In the genomic region with DNA sequence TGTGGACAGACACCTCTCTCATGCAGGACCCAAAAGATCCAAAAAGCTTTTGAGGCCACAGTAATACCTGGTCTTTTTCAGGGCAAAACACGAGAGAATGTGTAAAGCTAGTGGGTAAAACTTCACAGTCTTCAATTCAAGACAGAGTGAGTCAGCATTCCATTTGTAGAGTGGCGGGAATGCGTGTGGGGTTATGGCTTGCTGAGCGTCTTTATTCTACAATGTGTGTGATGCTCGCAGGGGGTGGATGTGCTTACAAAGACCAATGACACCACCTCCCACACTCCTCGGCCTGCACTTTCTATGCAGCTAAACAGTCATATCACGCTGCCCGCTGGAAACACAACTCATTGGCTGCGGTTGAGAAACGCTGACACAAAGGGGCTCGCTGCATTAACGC, we compare ENCODE assay signal across 13 cellular contexts.
"Had no signal": no experiment of that assay in that cellular context is flagged by ENCODE, and none has a peak within 500 bp of the region (broad histone marks: within the 10 kb centered on the region; RNA-seq: fewer than 3 reads in every experiment).

No MANE protein-coding gene starts in this region.

- H3K9me3 Mint-ChIP-seq: activated naive CD4-positive, alpha-beta T cell treated with anti-CD3 and anti-CD28 coated beads for 36 hours had no signal

- H3K27ac Mint-ChIP-seq: activated CD4-positive, alpha-beta T cell treated with anti-CD3 and anti-CD28 coated beads, Interleukin-2, amount 10 ng/mL, durations not matched to agents 24 days and 14 days; activated naive CD4-positive, alpha-beta T cell treated with anti-CD3 and anti-CD28 coated beads for 36 hours; brain had no signal

- H3K27ac ChIP-seq: foreskin keratinocyte, left lung, neutrophil, tibial artery, vagina, VCaP had no signal

- H3K4me1 ChIP-seq: foreskin keratinocyte, left lung, tibial artery, vagina had no signal

- H3K36me3 ChIP-seq: left lung, neutrophil, tibial artery, vagina had no signal

- ATAC-seq: foreskin keratinocyte, left lung had no signal

- H3K9me3 ChIP-seq: left lung, neutrophil, tibial artery, vagina had no signal

- H3K4me1 Mint-ChIP-seq: activated CD4-positive, alpha-beta T cell treated with anti-CD3 and anti-CD28 coated beads, Interleukin-2, amount 10 ng/mL, durations not matched to agents 24 days and 14 days had no signal

- H3K4me3 Mint-ChIP-seq: activated CD4-positive, alpha-beta T cell treated with anti-CD3 and anti-CD28 coated beads, Interleukin-2, amount 10 ng/mL, durations not matched to agents 24 days and 14 days; activated naive CD4-positive, alpha-beta T cell treated with anti-CD3 and anti-CD28 coated beads for 36 hours; brain had no signal

- DNase-seq: activated CD4-positive, alpha-beta T cell treated with anti-CD3 and anti-CD28 coated beads, Interleukin-2, amount 10 ng/mL, durations not matched to agents 24 days and 14 days; activated naive CD4-positive, alpha-beta T cell treated with anti-CD3 and anti-CD28 coated beads for 36 hours; cerebellar nuclear complex; foreskin keratinocyte; islet precursor cell; left lung; small intestine; T-helper 9 cell; tibial artery had no signal

- H3K4me3 ChIP-seq: left lung, tibial artery, vagina had no signal

- H3K27me3 Mint-ChIP-seq: activated CD4-positive, alpha-beta T cell treated with anti-CD3 and anti-CD28 coated beads, Interleukin-2, amount 10 ng/mL, durations not matched to agents 24 days and 14 days had no signal

- H3K27me3 ChIP-seq: foreskin keratinocyte, left lung, neutrophil, tibial artery, vagina had no signal
